4 cellular contexts compared by ENCODE assay signal in the genomic region with DNA sequence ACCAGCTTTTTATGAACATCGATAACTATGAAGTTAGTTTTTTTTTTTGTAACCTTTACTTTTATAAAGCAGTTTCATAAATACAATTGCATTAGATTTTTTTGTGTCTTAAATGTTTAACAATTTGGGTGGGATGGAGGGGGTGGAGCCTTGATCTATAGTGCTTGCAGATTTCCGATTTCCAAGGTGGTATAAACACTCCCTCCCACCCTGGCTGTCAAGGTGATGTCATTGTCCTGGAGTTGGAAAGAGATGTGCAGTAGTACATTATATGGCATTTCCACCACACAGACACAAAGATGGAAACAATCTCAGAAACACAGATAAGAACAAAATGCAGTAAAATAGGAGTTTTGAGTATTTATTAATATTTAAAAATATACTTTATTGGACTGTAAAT.
"Had no signal": no experiment of that assay in that cellular context is flagged by ENCODE, and none has a peak within 500 bp of the region (broad histone marks: within the 10 kb centered on the region; RNA-seq: fewer than 3 reads in every experiment).

No MANE protein-coding gene starts in this region.

- H3K4me3 ChIP-seq: GM23338 had no signal

- ATAC-seq: GM23338 had no signal

- DNase-seq: H9, HCEC 1CT, IMR-90 had no signal
